ENCODE assay signal across 14 cellular contexts in genomic region chr7:96219382-96220130, GRCh38.
A peak's percentile ranks its signal among the peaks of the same experiment; 100 is the strongest.
DNase-seq lines count a peak whose midpoint lies in the region; ATAC-seq and TF ChIP-seq lines count a peak whose summit lies in the region.
"Had no signal": no experiment of that assay in that cellular context is flagged by ENCODE, and none has a peak within 500 bp of the region (broad histone marks: within the 10 kb centered on the region; RNA-seq: fewer than 3 reads in every experiment).

No MANE protein-coding gene starts in this region.

- no peak overlapping the region for H3K27ac ChIP-seq in spleen
- H3K27ac ChIP-seq: SJSA1 had no signal

- no peak overlapping the region for H3K27ac Mint-ChIP-seq in progenitor cell of endocrine pancreas
- H3K27ac Mint-ChIP-seq: memory B cell had no signal

- peaks cover 0 to 4% (median 0%) of the 10 kb centered on the region in 6 donors for H3K4me1 ChIP-seq in spleen

- H3K27me3 Mint-ChIP-seq in progenitor cell of endocrine pancreas: no peaks in the 10 kb centered on the region
- H3K27me3 Mint-ChIP-seq: memory B cell had no signal

- H3K4me3 ChIP-seq in spleen: no peak overlapping the region
- H3K4me3 ChIP-seq: SJSA1 had no signal

- H3K9me3 Mint-ChIP-seq in progenitor cell of endocrine pancreas (ENCODE audit: low read depth): peaks cover 9% of the 10 kb centered on the region

- H3K36me3 Mint-ChIP-seq in progenitor cell of endocrine pancreas (ENCODE audit: insufficient read depth): peaks cover 3% of the 10 kb centered on the region

- no peak for TF ChIP-seq POLR2A in spleen (IDR thresholded peaks at IDR 0.05)

- TF ChIP-seq CTCF in spleen (IDR thresholded peaks at IDR 0.05 in 8 of 11, conservative IDR thresholded peaks at IDR 0.05 in 3 of 11) (no peak), progenitor cell of endocrine pancreas (IDR thresholded peaks at IDR 0.05; ENCODE audit: unreplicated experiment) (no peak)

- H3K4me1 Mint-ChIP-seq in progenitor cell of endocrine pancreas (ENCODE audit: low read depth): no peaks in the 10 kb centered on the region

- peaks cover 0 to 6% (median 0%) of the 10 kb centered on the region in 6 donors for H3K36me3 ChIP-seq in spleen
- H3K36me3 ChIP-seq: SJSA1 had no signal

- H3K9me3 ChIP-seq in spleen: peaks cover 0 to 5% (median 0%) of the 10 kb centered on the region in 8 donors
- H3K9me3 ChIP-seq: SJSA1 had no signal

- ATAC-seq in left ventricle myocardium superior (peak; percentile 90), HG03097 (IDR thresholded peaks at IDR 0.05; ENCODE audit: low FRiP score, unreplicated experiment) (no peak)

- peak; percentile 24 for DNase-seq in A172 (ENCODE audit: low spot score)
- DNase-seq in HS-5 (ENCODE audit: low read depth): peak; percentile 36
- DNase-seq in astrocyte of the hippocampus (ENCODE audit: low read depth, low spot score): peak; percentile 59
- DNase-seq in left ventricle myocardium superior: no peak
- DNase-seq in spleen: no peak
- no peak for DNase-seq in posterior vena cava (ENCODE audit: low spot score)
- DNase-seq in progenitor cell of endocrine pancreas (ENCODE audit: low spot score, unreplicated experiment): no peak
- DNase-seq: activated CD4-positive, alpha-beta T cell treated with anti-CD3 and anti-CD28 coated beads, Interleukin-2, amount 50 U/mL, for 1 hour; activated naive CD4-positive, alpha-beta T cell treated with anti-CD3 and anti-CD28 coated beads, Interleukin-2, amount 50 U/mL, for 16 hours; AML-193; NCI-H2081 treated with DMSO at 0.1 percent for 48 hours had no signal

- intact Hi-C loops in left ventricle myocardium superior (cut with micrococcal nuclease) (no loop called here), spleen (cut with DNase I; ENCODE audit: low total_unique reads) (no loop called here), posterior vena cava (cut with DNase I) (loop anchor here in 1 of 2 donors (10.0 kb wide), 1 partner anchor 665 kb away; no protein-coding TSS in a partner anchor)

- H3K4me3 Mint-ChIP-seq in progenitor cell of endocrine pancreas (ENCODE audit: low read depth): no peak overlapping the region
- H3K4me3 Mint-ChIP-seq: memory B cell had no signal

- no peaks in the 10 kb centered on the region for H3K27me3 ChIP-seq in spleen (replicated peaks in 1 of 7)
- H3K27me3 ChIP-seq: SJSA1 had no signal

- WGBS in spleen, 5 donors: 81 to 93% (median 87%) methylated on average over 1 of the region's 1 CpG

Comparison
In these comparisons a context has a peak if more than half of its experiments do, and no peak if none do; other contexts are left out.
1. DNase-seq: peak in A172 (single experiment), HS-5 (single experiment) and astrocyte of the hippocampus (single experiment); none in left ventricle myocardium superior (single experiment), spleen (single experiment), posterior vena cava (single experiment) and progenitor cell of endocrine pancreas (single experiment).